Comparison of ENCODE assay signal across 11 cellular contexts in the genomic region with DNA sequence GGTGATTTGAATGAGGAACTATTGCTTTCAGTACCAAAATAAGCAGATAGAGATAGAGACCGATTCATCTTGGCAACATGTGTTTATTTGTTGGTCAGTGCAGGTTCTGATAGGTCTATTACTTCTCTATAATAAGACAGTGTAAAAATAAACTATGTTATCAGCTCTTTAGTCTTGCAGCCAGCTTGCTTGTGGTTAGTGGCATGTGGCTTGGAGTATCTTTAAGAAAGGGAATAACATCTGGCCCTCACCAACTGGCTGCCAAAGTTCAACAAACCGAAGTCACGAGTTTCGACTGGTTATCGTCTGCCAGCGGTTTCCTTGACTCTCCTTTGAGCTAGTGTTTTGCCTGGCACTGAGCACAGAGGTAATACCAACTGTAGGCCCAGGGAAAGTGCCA.
A peak's percentile ranks its signal among the peaks of the same experiment; 100 is the strongest.
DNase-seq lines count a peak whose midpoint lies in the region; ATAC-seq, FAIRE-seq and TF ChIP-seq lines count a peak whose summit lies in the region.
"Had no signal": no experiment of that assay in that cellular context is flagged by ENCODE, and none has a peak within 500 bp of the region (broad histone marks: within the 10 kb centered on the region; RNA-seq: fewer than 3 reads in every experiment).

No MANE protein-coding gene starts in this region.

- TF ChIP-seq CTCF in gastrocnemius medialis (IDR thresholded peaks at IDR 0.05 in 4 of 5, conservative IDR thresholded peaks at IDR 0.05 in 1 of 5) (no peak), upper lobe of right lung (IDR thresholded peaks at IDR 0.05) (no peak), OCI-LY7 (conservative IDR thresholded peaks at IDR 0.05; ENCODE audit: low read length) (no peak)

- ATAC-seq in GM19351 (IDR thresholded peaks at IDR 0.05; ENCODE audit: unreplicated experiment) (peak; percentile 56), HG03442 (IDR thresholded peaks at IDR 0.05; ENCODE audit: unreplicated experiment) (peak; percentile 71), gastrocnemius medialis (peak; percentile 81 to 97), upper lobe of right lung (no peak), HG03135 (IDR thresholded peaks at IDR 0.05; ENCODE audit: unreplicated experiment) (no peak)

- H3K27me3 ChIP-seq in gastrocnemius medialis = no peaks in the 10 kb centered on the region
- H3K27me3 ChIP-seq in upper lobe of right lung = no peaks in the 10 kb centered on the region
- H3K27me3 ChIP-seq: adrenal gland, hepatocyte had no signal

- CTCF ChIA-PET in OCI-LY7 (lab: Charles Lee; ENCODE audit: unreplicated experiment) = no interaction called here

- FAIRE-seq in H54 (lab: Jason Lieb, UNC) = no peak

- no peak overlapping the region for H3K4me2 ChIP-seq in OCI-LY7 (ENCODE audit: low read length)
- H3K4me2 ChIP-seq: hepatocyte had no signal

- H3K9me2 ChIP-seq in OCI-LY7 (ENCODE audit: insufficient read depth, low read length) = no peaks in the 10 kb centered on the region

- H3K4me1 ChIP-seq in gastrocnemius medialis = peaks cover 0 to 9% of the 10 kb centered on the region in 2 donors
- no peaks in the 10 kb centered on the region for H3K4me1 ChIP-seq in upper lobe of right lung
- peaks cover 8% of the 10 kb centered on the region for H3K4me1 ChIP-seq in OCI-LY7 (ENCODE audit: insufficient read depth, low read length, poor library complexity, severe bottlenecking)
- H3K4me1 ChIP-seq: adrenal gland had no signal

- in situ Hi-C loops in gastrocnemius medialis (cut with MboI; ENCODE audit: low sequenced_read_pairs in 4 of 4) = loop anchor here in 2 of 4 donors (5.0 kb wide), 2 partner anchors 282 to 287 kb away; no protein-coding TSS in a partner anchor

- TF ChIP-seq POLR2A in gastrocnemius medialis (IDR thresholded peaks at IDR 0.05) (no peak), H54 (IDR thresholded peaks at IDR 0.05; ENCODE audit: low read depth, low read length) (no peak)

- no TSS peak for BruUV-seq in OCI-LY7 (replicated peaks; lab: Mats Ljungman, UMichigan)

- H3K4me3 ChIP-seq in gastrocnemius medialis (no peak overlapping the region), upper lobe of right lung (no peak overlapping the region), OCI-LY7 (ENCODE audit: low read depth, low read length, poor library complexity, severe bottlenecking) (no peak overlapping the region)
- H3K4me3 ChIP-seq: adrenal gland, hepatocyte had no signal

- no peaks in the 10 kb centered on the region for H4K20me1 ChIP-seq in OCI-LY7 (ENCODE audit: insufficient read depth, low read length)

- H3K36me3 ChIP-seq in gastrocnemius medialis = no peaks in the 10 kb centered on the region
- H3K36me3 ChIP-seq in upper lobe of right lung = no peaks in the 10 kb centered on the region
- no peaks in the 10 kb centered on the region; the same call in 1 of the 2 replicates for H3K36me3 ChIP-seq in OCI-LY7 (ENCODE audit: insufficient read depth, low read length)
- H3K36me3 ChIP-seq: adrenal gland, neutrophil had no signal

- no peak overlapping the region for H2AFZ ChIP-seq in OCI-LY7 (ENCODE audit: low read length)
- H2AFZ ChIP-seq: hepatocyte had no signal

- H3K9me3 ChIP-seq in gastrocnemius medialis (no peaks in the 10 kb centered on the region), upper lobe of right lung (no peaks in the 10 kb centered on the region), OCI-LY7 (ENCODE audit: low read length) (no peaks in the 10 kb centered on the region)
- H3K9me3 ChIP-seq: adrenal gland, neutrophil had no signal

- POLR2A ChIA-PET in OCI-LY7 (lab: Charles Lee) = interaction anchor here (0.7 kb wide), 1 partner anchor 138 kb away, joined by 3 read pairs; no protein-coding TSS in a partner anchor

- intact Hi-C loops in gastrocnemius medialis (cut with DNase I; ENCODE audit: low total_unique reads) (loop anchor here (1.0 kb wide), 1 partner anchor 12 kb away; no protein-coding TSS in a partner anchor), upper lobe of right lung (cut with DNase I) (no loop called here), OCI-LY7 (cut with micrococcal nuclease; ENCODE audit: unreplicated experiment) (no loop called here)

- H3K27ac ChIP-seq in gastrocnemius medialis (peak overlapping the region in 2 of 4 donors; percentile 54 to 59), upper lobe of right lung (no peak overlapping the region), OCI-LY7 (ENCODE audit: low read depth, low read length, poor library complexity, severe bottlenecking) (no peak overlapping the region)
- H3K27ac ChIP-seq: adrenal gland, hepatocyte, neutrophil had no signal

- peak; percentile 37 for DNase-seq in astrocyte of the hippocampus (ENCODE audit: low read depth, low spot score)
- peak; percentile 54 to 77 for DNase-seq in gastrocnemius medialis
- DNase-seq in upper lobe of right lung = no peak
- DNase-seq in OCI-LY7 (ENCODE audit: low spot score) = no peak
- DNase-seq in H54 (ENCODE audit: insufficient read length, low spot score) = no peak
- DNase-seq: adrenal gland had no signal

- no peaks in the 10 kb centered on the region for H3K79me2 ChIP-seq in OCI-LY7 (ENCODE audit: insufficient read depth, low read depth, low read length)
- H3K79me2 ChIP-seq: hepatocyte had no signal

Comparison
In these comparisons a context has a peak if more than half of its experiments do, and no peak if none do; other contexts are left out.
1. ATAC-seq: peak in GM19351 (single experiment), HG03442 (single experiment) and gastrocnemius medialis (2 of 2); none in upper lobe of right lung (single experiment) and HG03135 (single experiment).
2. DNase-seq: peak in astrocyte of the hippocampus (single experiment) and gastrocnemius medialis (2 of 2); none in upper lobe of right lung (single experiment), OCI-LY7 (single experiment) and H54 (single experiment).